In the genomic region with DNA sequence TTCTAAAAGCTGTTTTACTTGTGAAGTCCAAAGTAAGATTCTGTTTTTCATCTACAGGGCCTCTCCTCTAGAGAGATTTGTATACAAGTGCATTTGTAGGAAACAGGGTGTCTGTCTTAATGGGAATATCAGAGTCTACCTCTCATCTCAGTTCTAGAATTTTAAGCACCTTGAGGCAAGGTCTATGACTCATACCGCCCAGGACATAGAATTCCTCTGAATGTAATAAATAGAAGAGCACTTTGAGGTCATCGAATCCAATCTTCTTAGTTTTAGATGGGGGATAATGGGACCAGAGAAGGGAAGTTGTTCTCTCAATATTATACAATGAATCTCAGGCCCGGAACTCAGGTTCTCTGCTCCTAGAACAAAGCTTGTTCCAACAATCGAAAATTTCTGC, we compare ENCODE assay signal across 19 cellular contexts.
DNase-seq lines count a peak whose midpoint lies in the region; TF ChIP-seq lines count a peak whose summit lies in the region.
"Had no signal": no experiment of that assay in that cellular context is flagged by ENCODE, and none has a peak within 500 bp of the region (broad histone marks: within the 10 kb centered on the region; RNA-seq: fewer than 3 reads in every experiment).

No MANE protein-coding gene starts in this region.

- H3K36me3 ChIP-seq in esophagus muscularis mucosa (no peaks in the 10 kb centered on the region), mesodermal cell (ENCODE audit: control insufficient read depth, insufficient read depth, low read length) (no peaks in the 10 kb centered on the region), urinary bladder (ENCODE audit: insufficient read depth) (no peaks in the 10 kb centered on the region)
- H3K36me3 ChIP-seq: HAP-1, SJSA1 had no signal

- WGBS in esophagus muscularis mucosa = 80% methylated on average over 4 of the region's 4 CpGs
- 94 to 100% methylated on average over 2 of the region's 4 CpGs for WGBS in mesodermal cell (ENCODE audit: insufficient coverage in 2 of 2), 2 experiments
- 78% methylated on average over 4 of the region's 4 CpGs for WGBS in urinary bladder

- peaks cover 0 to 5% (median 0%) of the 10 kb centered on the region in 4 donors for H3K27me3 ChIP-seq in esophagus muscularis mucosa
- H3K27me3 ChIP-seq: SJSA1 had no signal

- no peak overlapping the region for H3K4me3 ChIP-seq in esophagus muscularis mucosa
- no peak overlapping the region for H3K4me3 ChIP-seq in mesodermal cell (ENCODE audit: extremely low read depth, insufficient read depth, low read length, poor library complexity, severe bottlenecking)
- no peak overlapping the region for H3K4me3 ChIP-seq in urinary bladder (ENCODE audit: low read depth, low read length)
- H3K4me3 ChIP-seq: HAP-1, SJSA1 had no signal

- DNase-seq in RWPE1 (ENCODE audit: low spot score) = peak; percentile 17
- DNase-seq in esophagus muscularis mucosa (ENCODE audit: extremely low spot score) = no peak
- no peak for DNase-seq in NCI-H128 (lab: John Stamatoyannopoulos, UW; ENCODE audit: unreplicated experiment)
- no peak for DNase-seq in T-helper 9 cell
- no peak for DNase-seq in OCI-M1 (lab: John Stamatoyannopoulos, UW)
- DNase-seq: activated CD4-positive, alpha-beta memory T cell treated with anti-CD3 and anti-CD28 coated beads, Interleukin-2, amount 10 ng/mL, durations not matched to agents 7 days and 5 days; activated CD4-positive, CD25-positive, alpha-beta regulatory T cell treated with anti-CD3 and anti-CD28 coated beads, Interleukin-2, amount 50 U/mL, for 72 hours; activated naive CD8-positive, alpha-beta T cell treated with anti-CD3 and anti-CD28 coated beads, Interleukin-2, amount 10 ng/mL, durations not matched to agents 7 days and 5 days; foreskin melanocyte; Kasumi-1; NCI-H187 treated with DMSO at 0.1 percent for 48 hours; NCI-H226; NCI-H774; posterior cingulate gyrus; T-helper 1 cell had no signal

- CTCF ChIA-PET in RWPE1 (lab: Yijun Ruan, JAX) = no interaction called here

- H3K27ac ChIP-seq in RWPE1 (no peak overlapping the region), esophagus muscularis mucosa (replicated peaks in 1 of 4) (peak overlapping the region; percentile 49 to 63 (median 52)), mesodermal cell (ENCODE audit: low read depth, low read length, severe bottlenecking) (peak overlapping the region; percentile 81), urinary bladder (ENCODE audit: low read depth) (peak overlapping the region; percentile 28)
- H3K27ac ChIP-seq: SJSA1 had no signal

- TF ChIP-seq EP300 in esophagus muscularis mucosa (IDR thresholded peaks at IDR 0.05) = no peak

- POLR2A ChIA-PET in RWPE1 (lab: Yijun Ruan, JAX; ENCODE audit: low non-redundant PET) = no interaction called here

- intact Hi-C loops in esophagus muscularis mucosa (cut with DNase I) = no loop called here

- H3K9me3 ChIP-seq in esophagus muscularis mucosa (peaks cover 0 to 7% (median 3%) of the 10 kb centered on the region in 4 donors), mesodermal cell (ENCODE audit: control insufficient read depth, low read length) (peaks cover 3% of the 10 kb centered on the region)
- H3K9me3 ChIP-seq: HAP-1, SJSA1 had no signal

- H3K4me1 ChIP-seq in esophagus muscularis mucosa = peaks cover 12 to 26% (median 17%) of the 10 kb centered on the region in 4 donors
- peaks cover 43% of the 10 kb centered on the region for H3K4me1 ChIP-seq in mesodermal cell (ENCODE audit: control insufficient read depth, insufficient read depth, low read length, poor library complexity, severe bottlenecking)
- H3K4me1 ChIP-seq in urinary bladder (ENCODE audit: insufficient read depth) = peaks cover 2% of the 10 kb centered on the region
- H3K4me1 ChIP-seq: HAP-1 had no signal

- TF ChIP-seq CTCF in RWPE1 (conservative IDR thresholded peaks at IDR 0.05; ENCODE audit: low read depth) (no peak), esophagus muscularis mucosa (IDR thresholded peaks at IDR 0.05) (no peak)

- no peak for TF ChIP-seq POLR2A in esophagus muscularis mucosa (IDR thresholded peaks at IDR 0.05; ENCODE audit: low read depth)
